ENCODE assay signal across 25 cellular contexts in the genomic region with DNA sequence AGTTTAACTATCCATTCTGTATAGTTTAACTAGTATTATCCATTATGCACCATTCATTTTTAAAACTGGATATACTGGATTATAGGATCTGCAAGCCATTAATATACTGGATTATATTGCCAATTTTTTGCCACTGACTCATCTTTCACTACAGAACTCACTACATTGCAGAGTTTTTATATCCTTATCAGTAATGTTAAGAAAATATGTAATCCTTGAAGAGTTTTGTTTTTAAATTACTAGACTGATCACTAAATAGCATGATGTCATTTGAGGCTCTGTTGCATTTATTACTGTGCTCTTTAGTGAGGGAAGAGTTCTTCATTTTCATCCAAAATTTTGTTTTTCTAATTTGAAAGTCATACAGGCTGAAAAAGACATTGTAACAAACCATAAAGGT.
"Had no signal": no experiment of that assay in that cellular context is flagged by ENCODE, and none has a peak within 500 bp of the region (broad histone marks: within the 10 kb centered on the region; RNA-seq: fewer than 3 reads in every experiment).

No MANE protein-coding gene starts in this region.

- H3K4me2 ChIP-seq: hepatocyte had no signal

- H3K36me3 ChIP-seq: colonic mucosa, gastroesophageal sphincter, neutrophil, stomach, thoracic aorta, transverse colon had no signal

- FAIRE-seq: endothelial cell of umbilical vein, islet of Langerhans had no signal

- ATAC-seq: gastroesophageal sphincter; left lobe of liver; mucosa of descending colon; naive thymus-derived CD8-positive, alpha-beta T cell; sciatic nerve had no signal

- DNase-seq: cerebellar nuclear complex; colonic mucosa; dermis blood vessel endothelial cell; effector CD4-positive, alpha-beta T cell; endodermal cell; erythroblast; glutamatergic neuron; mammary epithelial cell; mucosa of descending colon; naive thymus-derived CD8-positive, alpha-beta T cell; posterior cingulate gyrus; stimulated activated CD4-positive, alpha-beta T cell treated with anti-CD3 and anti-CD28 coated beads, Interleukin-12 subunit alpha, Interleukin-12 subunit beta, amount 100 ng/mL, for 4 hours; stimulated activated naive CD4-positive, alpha-beta T cell; stomach; substantia nigra; transverse colon had no signal

- H3K27ac ChIP-seq: colonic mucosa, gastroesophageal sphincter, hepatocyte, neutrophil, skin epidermis, stomach, thoracic aorta, transverse colon had no signal

- H3K4me1 ChIP-seq: colonic mucosa, gastroesophageal sphincter, stomach, transverse colon had no signal

- H3K79me2 ChIP-seq: hepatocyte had no signal

- H3K4me3 ChIP-seq: colonic mucosa, gastroesophageal sphincter, hepatocyte, mucosa of descending colon, skin epidermis, stomach, thoracic aorta, transverse colon had no signal

- H2AFZ ChIP-seq: hepatocyte had no signal

- H3K9me3 ChIP-seq: colonic mucosa, gastroesophageal sphincter, mucosa of descending colon, neutrophil, stomach, thoracic aorta, transverse colon had no signal

- H3K27me3 ChIP-seq: colonic mucosa, gastroesophageal sphincter, hepatocyte, neutrophil, stomach, transverse colon had no signal
